Comparison of ENCODE assay signal across 8 cellular contexts in genomic region chrX:153722704-153723350, GRCh38. TPM values are rescaled to one million over a fixed set of nuclear protein-coding genes. Genes with fewer than 3 reads are reported as not detected.
A peak's percentile ranks its signal among the peaks of the same experiment; 100 is the strongest.
DNase-seq lines count a peak whose midpoint lies in the region; ATAC-seq, FAIRE-seq and TF ChIP-seq lines count a peak whose summit lies in the region.

No MANE protein-coding gene starts in this region.

- DNase-seq in activated T-cell treated with anti-CD3 and anti-CD28 coated beads, Interleukin-2, amount 50 U/mL, for 4 hours: no peak
- DNase-seq in activated T-cell treated with anti-CD3 and anti-CD28 coated beads for 4 hours (no peak), immature natural killer cell (no peak), tibial artery (no peak), H54 (ENCODE audit: insufficient read length, low spot score) (no peak), NCI-H1694 (lab: John Stamatoyannopoulos, UW) (no peak)
- no peak for DNase-seq in activated T-helper 2 cell treated with anti-CD3 and anti-CD28 coated beads, Interferon-gamma antibody, Interleukin-2, Interleukin-4, amounts not matched to agents 10 μg/mL and 5 μg/mL and 100 μg/mL, durations not matched to agents 14 hours and 24 hours and 36 hours (ENCODE audit: low spot score)

- peaks cover 0 to 44% (median 36%) of the 10 kb centered on the region in 4 donors for H3K4me1 ChIP-seq in tibial artery

- H3K36me3 ChIP-seq in tibial artery: peaks cover 14 to 29% (median 26%) of the 10 kb centered on the region in 3 donors

- no peak for TF ChIP-seq POLR2A in H54 (IDR thresholded peaks at IDR 0.05; ENCODE audit: low read depth, low read length)

- peak overlapping the region; percentile 68 to 80 for H3K4me3 ChIP-seq in tibial artery

- intact Hi-C loops in activated T-helper 2 cell treated with anti-CD3 and anti-CD28 coated beads, Interferon-gamma antibody, Interleukin-2, Interleukin-4, amounts not matched to agents 10 μg/mL and 5 μg/mL and 100 μg/mL, durations not matched to agents 14 hours and 24 hours and 36 hours (cut with micrococcal nuclease): no loop called here
- intact Hi-C loops in tibial artery (cut with DNase I; ENCODE audit: low total_unique reads): no loop called here

- H3K9me3 ChIP-seq in tibial artery: peaks cover 0 to 5% (median 0%) of the 10 kb centered on the region in 3 donors

- H3K36me3 Mint-ChIP-seq in activated T-cell treated with anti-CD3 and anti-CD28 coated beads, Interleukin-2, amount 50 U/mL, for 4 hours (ENCODE audit: insufficient read depth): peaks cover 10% of the 10 kb centered on the region
- H3K36me3 Mint-ChIP-seq in activated T-helper 2 cell treated with anti-CD3 and anti-CD28 coated beads, Interferon-gamma antibody, Interleukin-2, Interleukin-4, amounts not matched to agents 10 μg/mL and 5 μg/mL and 100 μg/mL, durations not matched to agents 14 hours and 24 hours and 36 hours (ENCODE audit: low read depth): peaks cover 28% of the 10 kb centered on the region
- peaks cover 0 to 3% (median 0%) of the 10 kb centered on the region in 3 donors for H3K36me3 Mint-ChIP-seq in immature natural killer cell

- peak overlapping the region; percentile 92 to 95 for H3K27ac ChIP-seq in tibial artery

- no peaks in the 10 kb centered on the region for H3K27me3 Mint-ChIP-seq in activated T-cell treated with anti-CD3 and anti-CD28 coated beads, Interleukin-2, amount 50 U/mL, for 4 hours (ENCODE audit: low read depth)
- H3K27me3 Mint-ChIP-seq in activated T-helper 2 cell treated with anti-CD3 and anti-CD28 coated beads, Interferon-gamma antibody, Interleukin-2, Interleukin-4, amounts not matched to agents 10 μg/mL and 5 μg/mL and 100 μg/mL, durations not matched to agents 14 hours and 24 hours and 36 hours (ENCODE audit: low read depth): no peaks in the 10 kb centered on the region
- H3K27me3 Mint-ChIP-seq in immature natural killer cell (ENCODE audit: low read depth in 3 of 3): peaks cover 0 to 5% (median 3%) of the 10 kb centered on the region in 3 donors

- FAIRE-seq in H54 (lab: Jason Lieb, UNC): no peak

- no peaks in the 10 kb centered on the region for H3K9me3 Mint-ChIP-seq in activated T-cell treated with anti-CD3 and anti-CD28 coated beads, Interleukin-2, amount 50 U/mL, for 4 hours
- no peaks in the 10 kb centered on the region for H3K9me3 Mint-ChIP-seq in activated T-helper 2 cell treated with anti-CD3 and anti-CD28 coated beads, Interferon-gamma antibody, Interleukin-2, Interleukin-4, amounts not matched to agents 10 μg/mL and 5 μg/mL and 100 μg/mL, durations not matched to agents 14 hours and 24 hours and 36 hours
- H3K9me3 Mint-ChIP-seq in immature natural killer cell: no peaks in the 10 kb centered on the region

- no peaks in the 10 kb centered on the region for H3K27me3 ChIP-seq in tibial artery

- ATAC-seq in activated T-cell treated with anti-CD3 and anti-CD28 coated beads, Interleukin-2, amount 50 U/mL, for 4 hours: no peak
- ATAC-seq in HG03039 (IDR thresholded peaks at IDR 0.05; ENCODE audit: unreplicated experiment): no peak

- H3K4me3 Mint-ChIP-seq in activated T-cell treated with anti-CD3 and anti-CD28 coated beads, Interleukin-2, amount 50 U/mL, for 4 hours: peak overlapping the region; percentile 89
- H3K4me3 Mint-ChIP-seq in activated T-helper 2 cell treated with anti-CD3 and anti-CD28 coated beads, Interferon-gamma antibody, Interleukin-2, Interleukin-4, amounts not matched to agents 10 μg/mL and 5 μg/mL and 100 μg/mL, durations not matched to agents 14 hours and 24 hours and 36 hours (ENCODE audit: low read depth): peak overlapping the region; percentile 89
- peak overlapping the region; percentile 84 to 92 (median 86) for H3K4me3 Mint-ChIP-seq in immature natural killer cell

- peaks cover 28% of the 10 kb centered on the region for H3K4me1 Mint-ChIP-seq in activated T-cell treated with anti-CD3 and anti-CD28 coated beads, Interleukin-2, amount 50 U/mL, for 4 hours (ENCODE audit: low read depth)
- H3K4me1 Mint-ChIP-seq in activated T-helper 2 cell treated with anti-CD3 and anti-CD28 coated beads, Interferon-gamma antibody, Interleukin-2, Interleukin-4, amounts not matched to agents 10 μg/mL and 5 μg/mL and 100 μg/mL, durations not matched to agents 14 hours and 24 hours and 36 hours (ENCODE audit: low read depth): peaks cover 15% of the 10 kb centered on the region
- H3K4me1 Mint-ChIP-seq in immature natural killer cell: peaks cover 28 to 37% of the 10 kb centered on the region in 2 donors

- no peak for TF ChIP-seq CTCF in tibial artery (IDR thresholded peaks at IDR 0.05)

- H3K27ac Mint-ChIP-seq in activated T-helper 2 cell treated with anti-CD3 and anti-CD28 coated beads, Interferon-gamma antibody, Interleukin-2, Interleukin-4, amounts not matched to agents 10 μg/mL and 5 μg/mL and 100 μg/mL, durations not matched to agents 14 hours and 24 hours and 36 hours: peak overlapping the region; percentile 79
- H3K27ac Mint-ChIP-seq in immature natural killer cell: peak overlapping the region; percentile 65 to 90 (median 86)

RNA-seq across cellular contexts. Expression of gene BCAP31, which starts 1.4 kb away (rescaled TPM):
- 100 to 1,000 TPM; 134 to 176 (median 151) TPM for total RNA-seq in activated T-cell treated with anti-CD3 and anti-CD28 coated beads, Interleukin-2, amount 50 U/mL, for 4 hours
- total RNA-seq in activated T-helper 2 cell treated with anti-CD3 and anti-CD28 coated beads, Interferon-gamma antibody, Interleukin-2, Interleukin-4, amounts not matched to agents 10 μg/mL and 5 μg/mL and 100 μg/mL, durations not matched to agents 14 hours and 24 hours and 36 hours: 154 TPM in 2 replicates
- polyA plus RNA-seq in immature natural killer cell: 100 to 1,000 TPM; 367 to 491 (median 373) TPM

RNA-seq across cellular contexts. Expression of gene ABCD1, which starts 1.8 kb away (rescaled TPM):
- 1 to 10 TPM; 2.6 to 3.4 (median 3.1) TPM for total RNA-seq in activated T-cell treated with anti-CD3 and anti-CD28 coated beads, Interleukin-2, amount 50 U/mL, for 4 hours
- 8.8 and 10.1 TPM in 2 replicates for total RNA-seq in activated T-helper 2 cell treated with anti-CD3 and anti-CD28 coated beads, Interferon-gamma antibody, Interleukin-2, Interleukin-4, amounts not matched to agents 10 μg/mL and 5 μg/mL and 100 μg/mL, durations not matched to agents 14 hours and 24 hours and 36 hours
- 1 to 10 TPM; 1.7 to 3.2 (median 2.0) TPM for polyA plus RNA-seq in immature natural killer cell

RNA-seq across cellular contexts. Expression of gene SLC6A8, which starts 35.1 kb away (rescaled TPM):
- 1 to 10 TPM; 1.1 to 1.9 (median 1.6) TPM for total RNA-seq in activated T-cell treated with anti-CD3 and anti-CD28 coated beads, Interleukin-2, amount 50 U/mL, for 4 hours
- 2.2 and 2.5 TPM in 2 replicates for total RNA-seq in activated T-helper 2 cell treated with anti-CD3 and anti-CD28 coated beads, Interferon-gamma antibody, Interleukin-2, Interleukin-4, amounts not matched to agents 10 μg/mL and 5 μg/mL and 100 μg/mL, durations not matched to agents 14 hours and 24 hours and 36 hours
- polyA plus RNA-seq in immature natural killer cell: under 1 TPM in 2 of 3 donors, not detected in 1; 0.07 to 0.09 TPM

RNA-seq across cellular contexts. Expression of gene PLXNB3, which starts 41.2 kb away (rescaled TPM):
- total RNA-seq in activated T-cell treated with anti-CD3 and anti-CD28 coated beads, Interleukin-2, amount 50 U/mL, for 4 hours: under 1 TPM; 0.40 to 0.66 (median 0.46) TPM
- 0.62 and 0.91 TPM in 2 replicates for total RNA-seq in activated T-helper 2 cell treated with anti-CD3 and anti-CD28 coated beads, Interferon-gamma antibody, Interleukin-2, Interleukin-4, amounts not matched to agents 10 μg/mL and 5 μg/mL and 100 μg/mL, durations not matched to agents 14 hours and 24 hours and 36 hours
- polyA plus RNA-seq in immature natural killer cell: not detected

RNA-seq across cellular contexts. Expression of gene PNCK, which starts 49.2 kb away (rescaled TPM):
- under 1 TPM; 0.26 to 0.71 (median 0.51) TPM for total RNA-seq in activated T-cell treated with anti-CD3 and anti-CD28 coated beads, Interleukin-2, amount 50 U/mL, for 4 hours
- total RNA-seq in activated T-helper 2 cell treated with anti-CD3 and anti-CD28 coated beads, Interferon-gamma antibody, Interleukin-2, Interleukin-4, amounts not matched to agents 10 μg/mL and 5 μg/mL and 100 μg/mL, durations not matched to agents 14 hours and 24 hours and 36 hours: 0.18 and 0.43 TPM in 2 replicates
- polyA plus RNA-seq in immature natural killer cell: not detected
